Comparison of ENCODE assay signal across 8 cellular contexts in genomic region chr14:68544150-68544892, GRCh38.
DNase-seq lines count a peak whose midpoint lies in the region; ATAC-seq, FAIRE-seq and TF ChIP-seq lines count a peak whose summit lies in the region.

No MANE protein-coding gene starts in this region.

- ATAC-seq in K562 (no peak), GM21786 (IDR thresholded peaks at IDR 0.05; ENCODE audit: unreplicated experiment) (no peak)
- no peak for ATAC-seq in CD8-positive, alpha-beta T cell

- H3K9me3 Mint-ChIP-seq in CD8-positive, alpha-beta T cell = no peaks in the 10 kb centered on the region

- no peak overlapping the region for H3K4me3 Mint-ChIP-seq in CD8-positive, alpha-beta T cell

- WGBS in K562 (ENCODE audit: insufficient coverage, low coverage, missing lambda C conversion rate) = 41% methylated on average over 5 of the region's 5 CpGs

- H3K4me1 Mint-ChIP-seq in CD8-positive, alpha-beta T cell (ENCODE audit: low read depth) = no peaks in the 10 kb centered on the region

- no peaks in the 10 kb centered on the region for H3K27me3 ChIP-seq in K562 (ENCODE audit: control insufficient read depth in 2 of 2, insufficient read depth in 2 of 2, low read length in 2 of 2)
- no peaks in the 10 kb centered on the region for H3K27me3 ChIP-seq in keratinocyte (ENCODE audit: control insufficient read depth, extremely low read depth, insufficient read depth, low read length)
- no peaks in the 10 kb centered on the region for H3K27me3 ChIP-seq in effector memory CD4-positive, alpha-beta T cell (replicated peaks; ENCODE audit: control insufficient read depth, insufficient read depth, low read length, poor library complexity, severe bottlenecking)
- no peaks in the 10 kb centered on the region for H3K27me3 ChIP-seq in CD8-positive, alpha-beta T cell (ENCODE audit: insufficient read depth, low read length)

- H3K4me2 ChIP-seq in K562 (ENCODE audit: insufficient read depth, low read length) (no peak overlapping the region), keratinocyte (ENCODE audit: control insufficient read depth, extremely low read depth, insufficient read depth, low read depth, low read length) (peak overlapping the region; percentile 22)

- no peak for TF ChIP-seq RAD21 in K562 (CRISPR knock-in tag; conservative IDR thresholded peaks at IDR 0.05 in 1 of 2, IDR thresholded peaks at IDR 0.05 in 1 of 2)

- H3K9me3 ChIP-seq in K562 (replicated peaks; ENCODE audit: control insufficient read depth, insufficient read depth, low read depth, low read length) = no peaks in the 10 kb centered on the region
- H3K9me3 ChIP-seq in keratinocyte (ENCODE audit: control insufficient read depth, low read depth, low read length) = no peaks in the 10 kb centered on the region
- H3K9me3 ChIP-seq in effector memory CD4-positive, alpha-beta T cell (ENCODE audit: control insufficient read depth, low read length) = no peaks in the 10 kb centered on the region
- H3K9me3 ChIP-seq in CD8-positive, alpha-beta T cell (ENCODE audit: low read length) = no peaks in the 10 kb centered on the region

- CTCF ChIA-PET in K562 (lab: Yijun Ruan, JAX; ENCODE audit: low intra/inter-chr PET ratio) = interaction anchor here (0.7 kb wide), 1 partner anchor 249 kb away, joined by 4 read pairs; the partner anchor contains the start of gene ZFP36L1
- CTCF ChIA-PET in CD8-positive, alpha-beta T cell (lab: Charles Lee) = no interaction called here

- H3K79me2 ChIP-seq in K562 (ENCODE audit: control insufficient read depth, insufficient read depth, low read length) (no peaks in the 10 kb centered on the region), keratinocyte (ENCODE audit: control insufficient read depth, insufficient read depth, low read length) (no peaks in the 10 kb centered on the region)

- H3K27ac ChIP-seq in K562 (ENCODE audit: extremely low read depth, low read depth, low read length) = no peak overlapping the region
- H3K27ac ChIP-seq in keratinocyte (ENCODE audit: control insufficient read depth, insufficient read depth, low read length) = peak overlapping the region; percentile 100
- no peak overlapping the region for H3K27ac ChIP-seq in effector memory CD4-positive, alpha-beta T cell (ENCODE audit: insufficient read depth, low read length, poor library complexity, severe bottlenecking)
- H3K27ac ChIP-seq in CD8-positive, alpha-beta T cell (ENCODE audit: low read depth, low read length) = no peak overlapping the region

- H3K4me1 ChIP-seq in K562 (replicated peaks in 1 of 2; ENCODE audit: control insufficient read depth in 2 of 2, insufficient read depth in 2 of 2, low read length in 2 of 2) (peaks cover 0 to 2% of the 10 kb centered on the region in 2 experiments; a peak in 3 of 5 replicates), keratinocyte (ENCODE audit: control insufficient read depth, extremely low read depth, insufficient read depth, low read length) (peaks cover 65% of the 10 kb centered on the region)
- no peaks in the 10 kb centered on the region for H3K4me1 ChIP-seq in effector memory CD4-positive, alpha-beta T cell (ENCODE audit: control insufficient read depth, insufficient read depth, low read length, poor library complexity, severe bottlenecking)
- no peaks in the 10 kb centered on the region for H3K4me1 ChIP-seq in CD8-positive, alpha-beta T cell (ENCODE audit: insufficient read depth, low read length)

- H3K27me3 Mint-ChIP-seq in CD8-positive, alpha-beta T cell (ENCODE audit: low read depth) = no peaks in the 10 kb centered on the region

- no peaks in the 10 kb centered on the region for H3K9me1 ChIP-seq in K562 (ENCODE audit: control insufficient read depth, insufficient read depth, low read length)
- no peaks in the 10 kb centered on the region for H3K9me1 ChIP-seq in keratinocyte (ENCODE audit: control insufficient read depth, extremely low read depth, insufficient read depth, low read length)

- in situ Hi-C loops in K562 (cut with MboI) = no loop called here

- no peak overlapping the region for H3K27ac Mint-ChIP-seq in CD8-positive, alpha-beta T cell

- TF ChIP-seq EP300 in K562 (IDR thresholded peaks at IDR 0.05; ENCODE audit: low read length) = no peak

- no peaks in the 10 kb centered on the region for H4K20me1 ChIP-seq in K562 (replicated peaks; ENCODE audit: control insufficient read depth, insufficient read depth, low read length)
- H4K20me1 ChIP-seq in keratinocyte (ENCODE audit: control insufficient read depth, extremely low read depth, insufficient read depth, low read length) = no peaks in the 10 kb centered on the region

- no peak overlapping the region for H2AFZ ChIP-seq in K562 (ENCODE audit: low read depth, low read length)
- no peak overlapping the region for H2AFZ ChIP-seq in keratinocyte (ENCODE audit: control insufficient read depth, low read length)

- FAIRE-seq in H54 (lab: Jason Lieb, UNC) = peak; percentile 91
- FAIRE-seq in K562 (lab: Jason Lieb, UNC) = no peak
- FAIRE-seq in keratinocyte (lab: Jason Lieb, UNC) = peak; percentile 88

- TF ChIP-seq CTCF in K562 (IDR thresholded peaks at IDR 0.05 in 2 of 3, conservative IDR thresholded peaks at IDR 0.05 in 1 of 3; ENCODE audit: insufficient read depth in 2 of 3, low read depth in 1 of 3, low read length in 3 of 3) (no peak), keratinocyte (optimal IDR thresholded peaks at IDR 0.05 in 1 of 3, IDR thresholded peaks at IDR 0.05 in 1 of 3, conservative IDR thresholded peaks at IDR 0.05 in 1 of 3; ENCODE audit: extremely low read depth in 1 of 3, insufficient read depth in 2 of 3, low read length in 3 of 3) (no peak)
- TF ChIP-seq CTCF in CD8-positive, alpha-beta T cell (IDR thresholded peaks at IDR 0.05) = no peak

- H3K36me3 Mint-ChIP-seq in CD8-positive, alpha-beta T cell = no peaks in the 10 kb centered on the region

- POLR2A ChIA-PET in K562 (lab: Yijun Ruan, JAX) = no interaction called here
- POLR2A ChIA-PET in CD8-positive, alpha-beta T cell (lab: Charles Lee) = no interaction called here

- DNase-seq in H54 (ENCODE audit: insufficient read length, low spot score) = no peak
- peak in 2 of 4 experiments; percentile 8 to 30 for DNase-seq in K562 (ENCODE audit: extremely low read depth in 1 of 4, low spot score in 3 of 4)
- peak; percentile 93 for DNase-seq in keratinocyte (ENCODE audit: low read depth, low spot score)
- DNase-seq in smooth muscle cell of the brain vasculature (ENCODE audit: low read depth, low spot score) = peak; percentile 82
- no peak for DNase-seq in effector memory CD4-positive, alpha-beta T cell
- DNase-seq in CD8-positive, alpha-beta T cell = no peak
- no peak for DNase-seq in SIG-M5 (lab: John Stamatoyannopoulos, UW)

- BruUV-seq in K562 (replicated peaks; lab: Mats Ljungman, UMichigan) = no TSS peak

- dilution Hi-C loops in keratinocyte (cut with MboI; ENCODE audit: extremely low pct_ligation_motif_present, low sequenced_read_pairs) = no loop called here

- H3K36me3 ChIP-seq in K562 (ENCODE audit: control insufficient read depth, insufficient read depth, low read length) = no peaks in the 10 kb centered on the region
- H3K36me3 ChIP-seq in keratinocyte (ENCODE audit: control insufficient read depth in 2 of 2, extremely low read depth in 1 of 2, insufficient read depth in 2 of 2, low read length in 2 of 2) = no peaks in the 10 kb centered on the region
- H3K36me3 ChIP-seq in effector memory CD4-positive, alpha-beta T cell (ENCODE audit: control insufficient read depth, insufficient read depth, low read length) = no peaks in the 10 kb centered on the region
- H3K36me3 ChIP-seq in CD8-positive, alpha-beta T cell (ENCODE audit: insufficient read depth, low read length) = no peaks in the 10 kb centered on the region

- intact Hi-C loops in K562 (cut with micrococcal nuclease) = no loop called here
- intact Hi-C loops in CD8-positive, alpha-beta T cell (cut with DNase I, micrococcal nuclease) = no loop called here

- no peak overlapping the region for H3K9ac ChIP-seq in K562 (ENCODE audit: insufficient read depth in 1 of 2, low read depth in 2 of 2, low read length in 2 of 2)
- peak overlapping the region; percentile 49 for H3K9ac ChIP-seq in keratinocyte (ENCODE audit: control insufficient read depth, extremely low read depth, insufficient read depth, low read length)

- H3K4me3 ChIP-seq in K562 (no peak overlapping the region), keratinocyte (ENCODE audit: control insufficient read depth in 2 of 3, extremely low read depth in 1 of 3, insufficient read depth in 2 of 3, low read depth in 1 of 3, low read length in 3 of 3) (no peak overlapping the region)
- H3K4me3 ChIP-seq in effector memory CD4-positive, alpha-beta T cell (ENCODE audit: insufficient read depth, low read depth, low read length, poor library complexity, severe bottlenecking) = no peak overlapping the region
- no peak overlapping the region for H3K4me3 ChIP-seq in CD8-positive, alpha-beta T cell (ENCODE audit: low read depth, low read length)

- TF ChIP-seq POLR2A in H54 (IDR thresholded peaks at IDR 0.05; ENCODE audit: low read depth, low read length) (no peak), K562 (conservative IDR thresholded peaks at IDR 0.05) (no peak)

TF ChIP-seq in K562, 482 proteins besides CTCF, POLR2A, EP300 and RAD21:
- peak; percentile 52; the same call in 1 of the 2 replicates for TF ChIP-seq EGR1 (conservative IDR thresholded peaks at IDR 0.05)
- TF ChIP-seq ZNF140 (CRISPR knock-in tag; IDR thresholded peaks at IDR 0.05) = no peak

Comparison
In these comparisons a context has a peak if more than half of its experiments do, and no peak if none do; other contexts are left out.
1. DNase-seq: peak in keratinocyte (single experiment) and smooth muscle cell of the brain vasculature (single experiment); none in H54 (single experiment), effector memory CD4-positive, alpha-beta T cell (0 of 3), CD8-positive, alpha-beta T cell (0 of 7) and SIG-M5 (single experiment).